Comparison of ENCODE assay signal across 1 cellular context in the genomic region with DNA sequence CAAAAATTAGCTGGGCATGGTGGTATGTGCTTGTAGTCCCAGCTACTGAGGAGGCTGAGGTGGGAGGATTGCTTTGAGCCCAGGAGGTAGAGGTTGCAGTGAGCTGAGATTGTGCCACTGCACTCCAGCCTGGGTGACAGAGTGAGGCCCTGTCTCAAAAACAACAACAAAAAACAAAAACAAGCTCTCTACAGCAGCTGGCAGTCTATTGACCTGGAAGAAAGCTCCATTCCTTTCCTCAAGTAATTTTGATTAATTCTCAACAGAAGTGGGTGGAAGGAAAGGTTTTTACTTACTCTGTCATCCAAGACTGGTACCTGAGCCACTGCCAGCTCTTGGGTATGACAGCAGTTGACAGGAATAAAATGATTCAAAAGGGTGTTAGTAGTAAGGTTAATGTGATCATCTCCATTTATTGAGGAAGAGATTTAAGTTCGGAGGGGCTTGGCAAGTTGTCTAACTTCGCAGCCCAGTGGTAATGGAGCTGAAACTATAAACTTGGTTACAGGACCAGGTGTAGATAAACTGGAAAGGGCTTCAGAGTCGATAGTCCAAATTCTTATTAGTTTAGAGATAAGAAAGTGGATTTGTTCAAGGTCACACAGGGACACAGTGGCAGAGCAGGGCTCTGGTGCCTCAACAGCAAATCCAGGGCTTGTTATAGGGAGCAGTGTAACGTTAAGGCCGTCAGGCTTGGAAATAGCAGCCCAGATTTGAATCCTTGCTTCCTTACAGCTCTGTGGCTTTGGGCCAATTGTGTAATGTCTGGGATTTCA.
TF ChIP-seq lines count a peak whose summit lies in the region.

No MANE protein-coding gene starts in this region.

TF ChIP-seq in HepG2, 621 proteins besides CTCF, POLR2A, EP300 and RAD21 (continued from another document and continues in another):
- TF ChIP-seq, protein P1, sequence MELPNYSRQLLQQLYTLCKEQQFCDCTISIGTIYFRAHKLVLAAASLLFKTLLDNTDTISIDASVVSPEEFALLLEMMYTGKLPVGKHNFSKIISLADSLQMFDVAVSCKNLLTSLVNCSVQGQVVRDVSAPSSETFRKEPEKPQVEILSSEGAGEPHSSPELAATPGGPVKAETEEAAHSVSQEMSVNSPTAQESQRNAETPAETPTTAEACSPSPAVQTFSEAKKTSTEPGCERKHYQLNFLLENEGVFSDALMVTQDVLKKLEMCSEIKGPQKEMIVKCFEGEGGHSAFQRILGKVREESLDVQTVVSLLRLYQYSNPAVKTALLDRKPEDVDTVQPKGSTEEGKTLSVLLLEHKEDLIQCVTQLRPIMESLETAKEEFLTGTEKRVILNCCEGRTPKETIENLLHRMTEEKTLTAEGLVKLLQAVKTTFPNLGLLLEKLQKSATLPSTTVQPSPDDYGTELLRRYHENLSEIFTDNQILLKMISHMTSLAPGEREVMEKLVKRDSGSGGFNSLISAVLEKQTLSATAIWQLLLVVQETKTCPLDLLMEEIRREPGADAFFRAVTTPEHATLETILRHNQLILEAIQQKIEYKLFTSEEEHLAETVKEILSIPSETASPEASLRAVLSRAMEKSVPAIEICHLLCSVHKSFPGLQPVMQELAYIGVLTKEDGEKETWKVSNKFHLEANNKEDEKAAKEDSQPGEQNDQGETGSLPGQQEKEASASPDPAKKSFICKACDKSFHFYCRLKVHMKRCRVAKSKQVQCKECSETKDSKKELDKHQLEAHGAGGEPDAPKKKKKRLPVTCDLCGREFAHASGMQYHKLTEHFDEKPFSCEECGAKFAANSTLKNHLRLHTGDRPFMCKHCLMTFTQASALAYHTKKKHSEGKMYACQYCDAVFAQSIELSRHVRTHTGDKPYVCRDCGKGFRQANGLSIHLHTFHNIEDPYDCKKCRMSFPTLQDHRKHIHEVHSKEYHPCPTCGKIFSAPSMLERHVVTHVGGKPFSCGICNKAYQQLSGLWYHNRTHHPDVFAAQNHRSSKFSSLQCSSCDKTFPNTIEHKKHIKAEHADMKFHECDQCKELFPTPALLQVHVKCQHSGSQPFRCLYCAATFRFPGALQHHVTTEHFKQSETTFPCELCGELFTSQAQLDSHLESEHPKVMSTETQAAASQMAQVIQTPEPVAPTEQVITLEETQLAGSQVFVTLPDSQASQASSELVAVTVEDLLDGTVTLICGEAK (IDR thresholded peaks at IDR 0.05): no peak
- TF ChIP-seq, protein P1 (CRISPR knock-in tag; IDR thresholded peaks at IDR 0.05): no peak; the same call in 1 of the 2 replicates
- TF ChIP-seq NFKBIZ (CRISPR knock-in tag; IDR thresholded peaks at IDR 0.05) (no peak), TARDBP (CRISPR knock-in tag; IDR thresholded peaks at IDR 0.05) (peak; percentile 82), ZNF34 (CRISPR knock-in tag; IDR thresholded peaks at IDR 0.05; ENCODE audit: borderline replicate concordance) (no peak), TOE1 (CRISPR knock-in tag; IDR thresholded peaks at IDR 0.05) (no peak), RCOR2 (CRISPR knock-in tag; IDR thresholded peaks at IDR 0.05) (no peak), TP53 (CRISPR knock-in tag; conservative IDR thresholded peaks at IDR 0.05) (0 out of 2 replicates have a peak, but pooled peaks have one; percentile 51), ZNF331 (CRISPR knock-in tag; IDR thresholded peaks at IDR 0.05) (no peak), PHF5A (CRISPR knock-in tag; IDR thresholded peaks at IDR 0.05; ENCODE audit: low read depth, unreplicated experiment) (no peak), TCF12 (IDR thresholded peaks at IDR 0.05) (no peak), TCF12 (CRISPR knock-in tag; IDR thresholded peaks at IDR 0.05) (no peak), ZFX (CRISPR knock-in tag; IDR thresholded peaks at IDR 0.05; ENCODE audit: low read depth) (peak; percentile 53), CBX2 (IDR thresholded peaks at IDR 0.05; ENCODE audit: low read depth, low read length) (no peak), CBX2 (CRISPR knock-in tag; IDR thresholded peaks at IDR 0.05; ENCODE audit: low read depth) (no peak), TAF15 (IDR thresholded peaks at IDR 0.05; ENCODE audit: low read depth, low read length, poor library complexity, severe bottlenecking) (no peak), ZNF510 (CRISPR knock-in tag; IDR thresholded peaks at IDR 0.05; ENCODE audit: low read depth) (no peak), ZSCAN30 (CRISPR knock-in tag; IDR thresholded peaks at IDR 0.05) (no peak), NCOA2 (CRISPR knock-in tag; IDR thresholded peaks at IDR 0.05) (peak; percentile 69), NFYC (CRISPR knock-in tag; IDR thresholded peaks at IDR 0.05) (no peak), ZNF3 (CRISPR knock-in tag; IDR thresholded peaks at IDR 0.05) (no peak), MEIS1 (CRISPR knock-in tag; IDR thresholded peaks at IDR 0.05; ENCODE audit: borderline replicate concordance) (0 out of 2 replicates have a peak, but pooled peaks have one; percentile 34), SRSF4 (IDR thresholded peaks at IDR 0.05; ENCODE audit: low read depth, low read length, poor library complexity, severe bottlenecking) (no peak), ZNF17 (CRISPR knock-in tag; IDR thresholded peaks at IDR 0.05) (no peak), SALL2 (CRISPR knock-in tag; IDR thresholded peaks at IDR 0.05) (no peak), ZNF644 (CRISPR knock-in tag; IDR thresholded peaks at IDR 0.05; ENCODE audit: low read depth) (no peak), ZNF20 (CRISPR knock-in tag; IDR thresholded peaks at IDR 0.05) (no peak), KLF11 (CRISPR knock-in tag; IDR thresholded peaks at IDR 0.05) (no peak), ZFP41 (CRISPR knock-in tag; IDR thresholded peaks at IDR 0.05; ENCODE audit: borderline replicate concordance) (no peak), ZNF737 (CRISPR knock-in tag; IDR thresholded peaks at IDR 0.05; ENCODE audit: borderline replicate concordance) (no peak; the same call in 1 of the 2 replicates), NPAS2 (CRISPR knock-in tag; IDR thresholded peaks at IDR 0.05; ENCODE audit: borderline replicate concordance) (no peak), FOSL1 (CRISPR knock-in tag; IDR thresholded peaks at IDR 0.05; ENCODE audit: borderline replicate concordance) (no peak), ZNF296 (CRISPR knock-in tag; conservative IDR thresholded peaks at IDR 0.05) (no peak), NFRKB (IDR thresholded peaks at IDR 0.05) (no peak), KMT2A (CRISPR knock-in tag; IDR thresholded peaks at IDR 0.05) (no peak), ZBTB21 (CRISPR knock-in tag; IDR thresholded peaks at IDR 0.05) (no peak), U2AF2 (IDR thresholded peaks at IDR 0.05; ENCODE audit: low read depth, low read length) (no peak), ZFP36L1 (CRISPR knock-in tag; IDR thresholded peaks at IDR 0.05) (peak; percentile 43; the same call in 1 of the 2 replicates), SMARCE1 (IDR thresholded peaks at IDR 0.05; ENCODE audit: borderline replicate concordance) (no peak)
- TF ChIP-seq, protein P2, sequence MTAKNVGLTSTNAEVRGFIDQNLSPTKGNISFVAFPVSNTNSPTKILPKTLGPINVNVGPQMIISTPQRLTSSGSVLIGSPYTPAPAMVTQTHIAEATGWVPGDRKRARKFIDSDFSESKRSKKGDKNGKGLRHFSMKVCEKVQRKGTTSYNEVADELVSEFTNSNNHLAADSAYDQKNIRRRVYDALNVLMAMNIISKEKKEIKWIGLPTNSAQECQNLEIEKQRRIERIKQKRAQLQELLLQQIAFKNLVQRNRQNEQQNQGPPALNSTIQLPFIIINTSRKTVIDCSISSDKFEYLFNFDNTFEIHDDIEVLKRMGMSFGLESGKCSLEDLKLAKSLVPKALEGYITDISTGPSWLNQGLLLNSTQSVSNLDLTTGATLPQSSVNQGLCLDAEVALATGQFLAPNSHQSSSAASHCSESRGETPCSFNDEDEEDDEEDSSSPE (CRISPR knock-in tag; IDR thresholded peaks at IDR 0.05): no peak
- TF ChIP-seq, protein P3, sequence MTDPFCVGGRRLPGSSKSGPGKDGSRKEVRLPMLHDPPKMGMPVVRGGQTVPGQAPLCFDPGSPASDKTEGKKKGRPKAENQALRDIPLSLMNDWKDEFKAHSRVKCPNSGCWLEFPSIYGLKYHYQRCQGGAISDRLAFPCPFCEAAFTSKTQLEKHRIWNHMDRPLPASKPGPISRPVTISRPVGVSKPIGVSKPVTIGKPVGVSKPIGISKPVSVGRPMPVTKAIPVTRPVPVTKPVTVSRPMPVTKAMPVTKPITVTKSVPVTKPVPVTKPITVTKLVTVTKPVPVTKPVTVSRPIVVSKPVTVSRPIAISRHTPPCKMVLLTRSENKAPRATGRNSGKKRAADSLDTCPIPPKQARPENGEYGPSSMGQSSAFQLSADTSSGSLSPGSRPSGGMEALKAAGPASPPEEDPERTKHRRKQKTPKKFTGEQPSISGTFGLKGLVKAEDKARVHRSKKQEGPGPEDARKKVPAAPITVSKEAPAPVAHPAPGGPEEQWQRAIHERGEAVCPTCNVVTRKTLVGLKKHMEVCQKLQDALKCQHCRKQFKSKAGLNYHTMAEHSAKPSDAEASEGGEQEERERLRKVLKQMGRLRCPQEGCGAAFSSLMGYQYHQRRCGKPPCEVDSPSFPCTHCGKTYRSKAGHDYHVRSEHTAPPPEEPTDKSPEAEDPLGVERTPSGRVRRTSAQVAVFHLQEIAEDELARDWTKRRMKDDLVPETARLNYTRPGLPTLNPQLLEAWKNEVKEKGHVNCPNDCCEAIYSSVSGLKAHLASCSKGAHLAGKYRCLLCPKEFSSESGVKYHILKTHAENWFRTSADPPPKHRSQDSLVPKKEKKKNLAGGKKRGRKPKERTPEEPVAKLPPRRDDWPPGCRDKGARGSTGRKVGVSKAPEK (CRISPR knock-in tag; IDR thresholded peaks at IDR 0.05; ENCODE audit: borderline replicate concordance): no peak
- TF ChIP-seq, protein P4, sequence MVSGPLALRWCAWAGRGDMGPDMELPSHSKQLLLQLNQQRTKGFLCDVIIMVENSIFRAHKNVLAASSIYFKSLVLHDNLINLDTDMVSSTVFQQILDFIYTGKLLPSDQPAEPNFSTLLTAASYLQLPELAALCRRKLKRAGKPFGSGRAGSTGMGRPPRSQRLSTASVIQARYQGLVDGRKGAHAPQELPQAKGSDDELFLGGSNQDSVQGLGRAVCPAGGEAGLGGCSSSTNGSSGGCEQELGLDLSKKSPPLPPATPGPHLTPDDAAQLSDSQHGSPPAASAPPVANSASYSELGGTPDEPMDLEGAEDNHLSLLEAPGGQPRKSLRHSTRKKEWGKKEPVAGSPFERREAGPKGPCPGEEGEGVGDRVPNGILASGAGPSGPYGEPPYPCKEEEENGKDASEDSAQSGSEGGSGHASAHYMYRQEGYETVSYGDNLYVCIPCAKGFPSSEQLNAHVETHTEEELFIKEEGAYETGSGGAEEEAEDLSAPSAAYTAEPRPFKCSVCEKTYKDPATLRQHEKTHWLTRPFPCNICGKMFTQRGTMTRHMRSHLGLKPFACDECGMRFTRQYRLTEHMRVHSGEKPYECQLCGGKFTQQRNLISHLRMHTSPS (CRISPR knock-in tag; IDR thresholded peaks at IDR 0.05; ENCODE audit: low read depth): no peak
- TF ChIP-seq, protein P5, sequence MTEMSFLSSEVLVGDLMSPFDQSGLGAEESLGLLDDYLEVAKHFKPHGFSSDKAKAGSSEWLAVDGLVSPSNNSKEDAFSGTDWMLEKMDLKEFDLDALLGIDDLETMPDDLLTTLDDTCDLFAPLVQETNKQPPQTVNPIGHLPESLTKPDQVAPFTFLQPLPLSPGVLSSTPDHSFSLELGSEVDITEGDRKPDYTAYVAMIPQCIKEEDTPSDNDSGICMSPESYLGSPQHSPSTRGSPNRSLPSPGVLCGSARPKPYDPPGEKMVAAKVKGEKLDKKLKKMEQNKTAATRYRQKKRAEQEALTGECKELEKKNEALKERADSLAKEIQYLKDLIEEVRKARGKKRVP (CRISPR knock-in tag; IDR thresholded peaks at IDR 0.05): peak in 1 of 2 experiments; percentile 17; a peak in 1 of 4 replicates
- TF ChIP-seq, protein P6, sequence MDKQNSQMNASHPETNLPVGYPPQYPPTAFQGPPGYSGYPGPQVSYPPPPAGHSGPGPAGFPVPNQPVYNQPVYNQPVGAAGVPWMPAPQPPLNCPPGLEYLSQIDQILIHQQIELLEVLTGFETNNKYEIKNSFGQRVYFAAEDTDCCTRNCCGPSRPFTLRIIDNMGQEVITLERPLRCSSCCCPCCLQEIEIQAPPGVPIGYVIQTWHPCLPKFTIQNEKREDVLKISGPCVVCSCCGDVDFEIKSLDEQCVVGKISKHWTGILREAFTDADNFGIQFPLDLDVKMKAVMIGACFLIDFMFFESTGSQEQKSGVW (CRISPR knock-in tag; IDR thresholded peaks at IDR 0.05; ENCODE audit: borderline replicate concordance): no peak
- TF ChIP-seq, protein P7, sequence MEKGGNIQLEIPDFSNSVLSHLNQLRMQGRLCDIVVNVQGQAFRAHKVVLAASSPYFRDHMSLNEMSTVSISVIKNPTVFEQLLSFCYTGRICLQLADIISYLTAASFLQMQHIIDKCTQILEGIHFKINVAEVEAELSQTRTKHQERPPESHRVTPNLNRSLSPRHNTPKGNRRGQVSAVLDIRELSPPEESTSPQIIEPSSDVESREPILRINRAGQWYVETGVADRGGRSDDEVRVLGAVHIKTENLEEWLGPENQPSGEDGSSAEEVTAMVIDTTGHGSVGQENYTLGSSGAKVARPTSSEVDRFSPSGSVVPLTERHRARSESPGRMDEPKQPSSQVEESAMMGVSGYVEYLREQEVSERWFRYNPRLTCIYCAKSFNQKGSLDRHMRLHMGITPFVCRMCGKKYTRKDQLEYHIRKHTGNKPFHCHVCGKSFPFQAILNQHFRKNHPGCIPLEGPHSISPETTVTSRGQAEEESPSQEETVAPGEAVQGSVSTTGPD (CRISPR knock-in tag; IDR thresholded peaks at IDR 0.05): no peak
